Comparison of ENCODE assay signal across 1 cellular context in the genomic region with DNA sequence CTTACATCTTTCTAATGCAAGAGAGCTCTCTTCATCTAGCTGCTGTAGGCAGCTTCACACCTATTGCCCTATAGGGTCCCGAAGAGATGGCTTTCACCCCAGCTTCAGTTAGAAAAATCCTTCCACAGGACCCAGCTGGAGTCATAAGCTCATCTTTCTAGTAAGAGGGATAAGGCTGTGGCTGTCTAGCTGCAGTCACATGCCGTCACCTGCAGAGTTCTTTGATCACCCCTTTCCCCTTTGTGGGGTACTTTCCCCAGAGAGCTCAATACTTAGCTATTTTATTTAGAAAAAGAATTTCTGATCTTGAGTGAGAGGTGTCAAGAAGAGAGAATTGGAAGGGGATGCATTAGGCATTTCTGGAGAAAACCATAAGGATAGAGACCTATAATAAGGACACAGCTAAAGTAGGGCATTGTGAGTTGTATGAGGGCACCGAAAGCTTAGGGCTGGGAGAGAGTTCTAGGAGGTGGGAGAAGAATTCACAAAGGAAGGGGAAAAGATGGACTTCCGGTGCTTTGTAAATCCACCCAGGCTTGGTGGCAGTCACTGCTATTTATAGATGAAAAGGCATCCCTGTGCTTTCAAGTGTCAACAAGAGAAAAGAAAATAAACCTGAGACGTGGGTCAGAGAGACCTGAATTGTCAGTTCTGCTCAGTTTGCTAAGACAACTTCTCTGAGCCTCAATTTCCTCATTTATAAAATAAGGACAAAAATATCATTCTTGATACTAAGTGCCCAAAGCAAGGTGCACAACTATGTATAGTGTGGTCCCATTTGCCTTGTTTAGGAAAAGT.
TF ChIP-seq lines count a peak whose summit lies in the region.

No MANE protein-coding gene starts in this region.

TF ChIP-seq in GM12878, 131 proteins besides CTCF, POLR2A, EP300 and RAD21:
- TF ChIP-seq, protein P1, sequence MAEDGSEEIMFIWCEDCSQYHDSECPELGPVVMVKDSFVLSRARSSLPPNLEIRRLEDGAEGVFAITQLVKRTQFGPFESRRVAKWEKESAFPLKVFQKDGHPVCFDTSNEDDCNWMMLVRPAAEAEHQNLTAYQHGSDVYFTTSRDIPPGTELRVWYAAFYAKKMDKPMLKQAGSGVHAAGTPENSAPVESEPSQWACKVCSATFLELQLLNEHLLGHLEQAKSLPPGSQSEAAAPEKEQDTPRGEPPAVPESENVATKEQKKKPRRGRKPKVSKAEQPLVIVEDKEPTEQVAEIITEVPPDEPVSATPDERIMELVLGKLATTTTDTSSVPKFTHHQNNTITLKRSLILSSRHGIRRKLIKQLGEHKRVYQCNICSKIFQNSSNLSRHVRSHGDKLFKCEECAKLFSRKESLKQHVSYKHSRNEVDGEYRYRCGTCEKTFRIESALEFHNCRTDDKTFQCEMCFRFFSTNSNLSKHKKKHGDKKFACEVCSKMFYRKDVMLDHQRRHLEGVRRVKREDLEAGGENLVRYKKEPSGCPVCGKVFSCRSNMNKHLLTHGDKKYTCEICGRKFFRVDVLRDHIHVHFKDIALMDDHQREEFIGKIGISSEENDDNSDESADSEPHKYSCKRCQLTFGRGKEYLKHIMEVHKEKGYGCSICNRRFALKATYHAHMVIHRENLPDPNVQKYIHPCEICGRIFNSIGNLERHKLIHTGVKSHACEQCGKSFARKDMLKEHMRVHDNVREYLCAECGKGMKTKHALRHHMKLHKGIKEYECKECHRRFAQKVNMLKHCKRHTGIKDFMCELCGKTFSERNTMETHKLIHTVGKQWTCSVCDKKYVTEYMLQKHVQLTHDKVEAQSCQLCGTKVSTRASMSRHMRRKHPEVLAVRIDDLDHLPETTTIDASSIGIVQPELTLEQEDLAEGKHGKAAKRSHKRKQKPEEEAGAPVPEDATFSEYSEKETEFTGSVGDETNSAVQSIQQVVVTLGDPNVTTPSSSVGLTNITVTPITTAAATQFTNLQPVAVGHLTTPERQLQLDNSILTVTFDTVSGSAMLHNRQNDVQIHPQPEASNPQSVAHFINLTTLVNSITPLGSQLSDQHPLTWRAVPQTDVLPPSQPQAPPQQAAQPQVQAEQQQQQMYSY (CRISPR knock-in tag; IDR thresholded peaks at IDR 0.05): no peak
- peak; percentile 25 to 64; a peak in 1 of 4 replicates for TF ChIP-seq BHLHE40 (IDR thresholded peaks at IDR 0.05; ENCODE audit: borderline replicate concordance in 1 of 2, low read depth in 2 of 2, low read length in 1 of 2)
- TF ChIP-seq MXI1 (IDR thresholded peaks at IDR 0.05; ENCODE audit: low read depth, low read length): no peak
- TF ChIP-seq, protein P2, sequence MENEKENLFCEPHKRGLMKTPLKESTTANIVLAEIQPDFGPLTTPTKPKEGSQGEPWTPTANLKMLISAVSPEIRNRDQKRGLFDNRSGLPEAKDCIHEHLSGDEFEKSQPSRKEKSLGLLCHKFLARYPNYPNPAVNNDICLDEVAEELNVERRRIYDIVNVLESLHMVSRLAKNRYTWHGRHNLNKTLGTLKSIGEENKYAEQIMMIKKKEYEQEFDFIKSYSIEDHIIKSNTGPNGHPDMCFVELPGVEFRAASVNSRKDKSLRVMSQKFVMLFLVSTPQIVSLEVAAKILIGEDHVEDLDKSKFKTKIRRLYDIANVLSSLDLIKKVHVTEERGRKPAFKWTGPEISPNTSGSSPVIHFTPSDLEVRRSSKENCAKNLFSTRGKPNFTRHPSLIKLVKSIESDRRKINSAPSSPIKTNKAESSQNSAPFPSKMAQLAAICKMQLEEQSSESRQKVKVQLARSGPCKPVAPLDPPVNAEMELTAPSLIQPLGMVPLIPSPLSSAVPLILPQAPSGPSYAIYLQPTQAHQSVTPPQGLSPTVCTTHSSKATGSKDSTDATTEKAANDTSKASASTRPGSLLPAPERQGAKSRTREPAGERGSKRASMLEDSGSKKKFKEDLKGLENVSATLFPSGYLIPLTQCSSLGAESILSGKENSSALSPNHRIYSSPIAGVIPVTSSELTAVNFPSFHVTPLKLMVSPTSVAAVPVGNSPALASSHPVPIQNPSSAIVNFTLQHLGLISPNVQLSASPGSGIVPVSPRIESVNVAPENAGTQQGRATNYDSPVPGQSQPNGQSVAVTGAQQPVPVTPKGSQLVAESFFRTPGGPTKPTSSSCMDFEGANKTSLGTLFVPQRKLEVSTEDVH (IDR thresholded peaks at IDR 0.05; ENCODE audit: low read depth, partially characterized antibody): no peak
TF ChIP-seq in GM12878: peak in this region for 1.
